ENCODE assay signal across 26 cellular contexts in genomic region chr18:39500320-39500719, GRCh38.
"Had no signal": no experiment of that assay in that cellular context is flagged by ENCODE, and none has a peak within 500 bp of the region (broad histone marks: within the 10 kb centered on the region; RNA-seq: fewer than 3 reads in every experiment).

No MANE protein-coding gene starts in this region.

- H3K36me3 Mint-ChIP-seq: mesothelial cell of epicardium; naive B cell; stimulated activated memory B cell treated with anti-CD40 and anti-IgM and Interleukin-4, amounts not matched to agents 10 μg/mL and 1 μg/mL and 100 μg/mL, for 72 hours had no signal

- H3K27me3 Mint-ChIP-seq: activated CD8-positive, alpha-beta T cell treated with anti-CD3 and anti-CD28 coated beads for 36 hours; activated T-helper 17 cell treated with anti-CD3 and anti-CD28 coated beads, Interleukin-2, amount 50 U/mL, for 72 hours; naive B cell; stimulated activated memory B cell treated with anti-CD40 and anti-IgM and Interleukin-4, amounts not matched to agents 10 μg/mL and 1 μg/mL and 100 μg/mL, for 72 hours; stimulated activated naive CD8-positive, alpha-beta T cell treated with anti-CD3 and anti-CD28 coated beads, Interleukin-15, amount 100 ng/mL, for 72 hours; type B pancreatic cell had no signal

- H3K4me3 Mint-ChIP-seq: activated CD8-positive, alpha-beta T cell treated with anti-CD3 and anti-CD28 coated beads for 36 hours; activated T-cell treated with anti-CD3 and anti-CD28 coated beads, Interleukin-2, amount 50 U/mL, for 4 hours; activated T-helper 17 cell treated with anti-CD3 and anti-CD28 coated beads, Interleukin-2, amount 50 U/mL, for 72 hours; mesothelial cell of epicardium; naive B cell; neural crest cell; stimulated activated memory B cell treated with anti-CD40 and anti-IgM and Interleukin-4, amounts not matched to agents 10 μg/mL and 1 μg/mL and 100 μg/mL, for 72 hours; stimulated activated naive CD8-positive, alpha-beta T cell treated with anti-CD3 and anti-CD28 coated beads, Interleukin-15, amount 100 ng/mL, for 72 hours; type B pancreatic cell had no signal

- H3K4me1 Mint-ChIP-seq: activated T-helper 17 cell treated with anti-CD3 and anti-CD28 coated beads, Interleukin-2, amount 50 U/mL, for 72 hours; naive B cell; stimulated activated memory B cell treated with anti-CD40 and anti-IgM and Interleukin-4, amounts not matched to agents 10 μg/mL and 1 μg/mL and 100 μg/mL, for 72 hours; stimulated activated naive CD8-positive, alpha-beta T cell treated with anti-CD3 and anti-CD28 coated beads, Interleukin-15, amount 100 ng/mL, for 72 hours had no signal

- ATAC-seq: activated CD8-positive, alpha-beta T cell treated with anti-CD3 and anti-CD28 coated beads for 36 hours; activated T-cell treated with anti-CD3 and anti-CD28 coated beads, Interleukin-2, amount 50 U/mL, for 4 hours; activated T-helper 17 cell treated with anti-CD3 and anti-CD28 coated beads, Interleukin-2, amount 50 U/mL, for 72 hours; psoas muscle; stimulated activated memory B cell treated with anti-CD40 and anti-IgM and Interleukin-4, amounts not matched to agents 10 μg/mL and 1 μg/mL and 100 μg/mL, for 72 hours; stimulated activated naive CD8-positive, alpha-beta T cell treated with anti-CD3 and anti-CD28 coated beads, Interleukin-15, amount 100 ng/mL, for 72 hours had no signal

- DNase-seq: activated CD4-positive, alpha-beta T cell treated with anti-CD3 and anti-CD28 coated beads, Interleukin-2, amount 50 U/mL, for 1 hour; activated CD8-positive, alpha-beta T cell treated with anti-CD3 and anti-CD28 coated beads for 36 hours; activated gamma-delta T cell treated with Interleukin-2 at 50 U/mL for 16 hours; activated naive CD4-positive, alpha-beta T cell treated with anti-CD3 and anti-CD28 coated beads, Interleukin-2, amount 50 U/mL, for 16 hours; activated T-cell treated with anti-CD3 and anti-CD28 coated beads, Interleukin-2, amount 50 U/mL, for 4 hours; amniotic stem cell; brain microvascular endothelial cell; dorsolateral prefrontal cortex; effector memory CD4-positive, alpha-beta T cell; erythroblast; foreskin fibroblast; left ventricle myocardium inferior; naive B cell; occipital lobe; psoas muscle; sigmoid colon; small intestine; stimulated activated CD4-positive, alpha-beta T cell treated with anti-CD3 and anti-CD28 coated beads, Interleukin-4, amount 100 ng/mL, for 24 hours; stimulated activated naive CD8-positive, alpha-beta T cell treated with anti-CD3 and anti-CD28 coated beads, Interleukin-15, amount 100 ng/mL, for 72 hours; substantia nigra; uterus had no signal

- H3K27ac Mint-ChIP-seq: activated CD8-positive, alpha-beta T cell treated with anti-CD3 and anti-CD28 coated beads for 36 hours; activated T-helper 17 cell treated with anti-CD3 and anti-CD28 coated beads, Interleukin-2, amount 50 U/mL, for 72 hours; mesothelial cell of epicardium; naive B cell; stimulated activated memory B cell treated with anti-CD40 and anti-IgM and Interleukin-4, amounts not matched to agents 10 μg/mL and 1 μg/mL and 100 μg/mL, for 72 hours; stimulated activated naive CD8-positive, alpha-beta T cell treated with anti-CD3 and anti-CD28 coated beads, Interleukin-15, amount 100 ng/mL, for 72 hours; type B pancreatic cell had no signal
